Comparison of ENCODE assay signal across 8 cellular contexts in the genomic region with DNA sequence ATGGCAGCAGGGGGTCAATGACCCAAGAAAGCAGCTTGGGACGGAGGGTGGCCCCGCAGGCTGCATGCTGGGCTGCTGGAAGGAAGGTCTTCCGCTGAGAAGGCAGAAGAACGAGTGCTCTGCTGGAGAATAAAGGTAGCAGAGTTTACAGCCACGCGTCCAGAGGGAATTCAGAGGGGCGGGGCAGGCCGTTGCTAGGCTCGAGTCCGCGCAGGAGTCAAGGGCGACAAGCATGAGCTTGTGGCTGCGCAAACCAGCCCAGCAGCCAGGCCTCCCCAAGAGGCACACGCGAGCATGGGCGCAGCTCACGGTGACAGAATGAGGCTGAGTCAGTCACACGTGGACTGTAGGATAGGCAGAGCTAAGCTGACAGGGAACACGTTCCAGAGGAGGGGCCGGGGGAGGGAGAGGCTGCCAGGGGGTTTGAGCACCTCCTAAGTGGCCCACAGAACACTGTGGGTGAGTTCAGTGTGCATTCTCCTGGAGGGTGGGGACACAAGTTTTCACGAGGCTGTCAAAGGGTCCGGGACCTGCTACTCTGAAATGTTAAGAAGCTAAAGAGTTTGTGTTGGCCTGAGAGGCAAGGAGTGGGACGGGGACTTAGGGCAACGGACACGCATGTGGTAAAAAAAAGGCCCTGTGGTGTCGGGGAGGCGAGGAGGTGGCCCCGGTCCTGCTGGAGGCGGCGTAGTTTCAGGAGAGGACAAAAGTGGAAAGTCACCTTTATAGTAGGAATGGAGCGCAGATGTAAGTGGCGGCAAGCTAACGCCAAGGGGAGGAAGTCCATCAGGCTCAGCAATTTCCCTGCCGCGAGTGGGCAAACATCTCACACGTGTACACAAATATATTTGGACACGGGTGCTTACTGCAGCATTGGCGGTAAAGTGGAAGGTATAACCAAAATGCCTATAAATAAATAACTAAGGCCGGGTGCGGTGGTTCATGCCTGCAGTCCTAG. TPM values are rescaled to one million over a fixed set of nuclear protein-coding genes. Genes with fewer than 3 reads are reported as not detected.
A peak's percentile ranks its signal among the peaks of the same experiment; 100 is the strongest.
DNase-seq lines count a peak whose midpoint lies in the region; ATAC-seq and TF ChIP-seq lines count a peak whose summit lies in the region.

No MANE protein-coding gene starts in this region.

- no peaks in the 10 kb centered on the region for H4K20me1 ChIP-seq in neural cell (ENCODE audit: insufficient read depth)

- no peaks in the 10 kb centered on the region for H3F3A ChIP-seq in neural cell (ENCODE audit: insufficient read depth, low read length, poor library complexity, severe bottlenecking)

- H3K4me3 ChIP-seq in SJSA1: peak overlapping the region; percentile 18
- H3K4me3 ChIP-seq in foreskin fibroblast (ENCODE audit: low read depth in 1 of 2, low read length in 2 of 2): peak overlapping the region; percentile 23 to 46
- peak overlapping the region; percentile 59 for H3K4me3 ChIP-seq in neural cell (ENCODE audit: low read length)

- H3K36me3 ChIP-seq in SJSA1: no peaks in the 10 kb centered on the region
- H3K36me3 ChIP-seq in neural cell (ENCODE audit: insufficient read depth, low read length): no peaks in the 10 kb centered on the region

- H3K79me2 ChIP-seq in neural cell (replicated peaks; ENCODE audit: insufficient read depth, low read length): no peaks in the 10 kb centered on the region

- H2AFZ ChIP-seq in neural cell (ENCODE audit: low read depth, low read length): peak overlapping the region; percentile 30

- H3K27me3 ChIP-seq in SJSA1 (replicated peaks) (no peaks in the 10 kb centered on the region), neural cell (ENCODE audit: insufficient read depth, low read depth, low read length) (no peaks in the 10 kb centered on the region)

- H3K9me3 ChIP-seq in SJSA1 (replicated peaks) (no peaks in the 10 kb centered on the region), neural cell (ENCODE audit: low read length) (no peaks in the 10 kb centered on the region)

- TF ChIP-seq CTCF in foreskin fibroblast (IDR thresholded peaks at IDR 0.05; ENCODE audit: low read depth, low read length): no peak
- TF ChIP-seq CTCF in neural cell (IDR thresholded peaks at IDR 0.05; ENCODE audit: poor library complexity, severe bottlenecking): no peak

- peaks cover 46% of the 10 kb centered on the region for H3K4me1 ChIP-seq in SJSA1 (replicated peaks)

- peak; percentile 11 to 52 for DNase-seq in NCI-H187 (lab: John Stamatoyannopoulos, UW)
- DNase-seq in NCI-H187 treated with DMSO at 0.1 percent for 48 hours (lab: John Stamatoyannopoulos, UW): no peak
- DNase-seq in SJSA1 (ENCODE audit: low read depth in 1 of 2, low spot score in 2 of 2): peak in 1 of 2 experiments; percentile 91
- DNase-seq in foreskin fibroblast: peak; percentile 89 to 94
- DNase-seq in HuH-7.5 (ENCODE audit: low spot score): no peak

- TF ChIP-seq RAD21 in neural cell (conservative IDR thresholded peaks at IDR 0.05): no peak

- no peaks in the 10 kb centered on the region for H3K9me2 ChIP-seq in neural cell (ENCODE audit: insufficient read depth, low read length)

- peak overlapping the region; percentile 30 for H3K4me2 ChIP-seq in neural cell (ENCODE audit: low read length)

- TF ChIP-seq EP300 in neural cell (conservative IDR thresholded peaks at IDR 0.05; ENCODE audit: poor library complexity, severe bottlenecking): no peak

- H3K27ac ChIP-seq in SJSA1: peak overlapping the region; percentile 87
- H3K27ac ChIP-seq in neural cell (ENCODE audit: low read length): no peak overlapping the region

- H3K9ac ChIP-seq in neural cell (ENCODE audit: low read length): peak overlapping the region; percentile 38

- no peak for ATAC-seq in GM18867 (IDR thresholded peaks at IDR 0.05; ENCODE audit: unreplicated experiment)
- ATAC-seq in HG02759 (IDR thresholded peaks at IDR 0.05; ENCODE audit: unreplicated experiment): no peak

TF ChIP-seq in neural cell, 6 proteins besides CTCF, POLR2A, EP300 and RAD21:
- TF ChIP-seq SMC3 (conservative IDR thresholded peaks at IDR 0.05; ENCODE audit: poor library complexity) (peak; percentile 8), MXI1 (conservative IDR thresholded peaks at IDR 0.05; ENCODE audit: poor library complexity, severe bottlenecking) (peak; percentile 72)
- TF ChIP-seq, protein P1, sequence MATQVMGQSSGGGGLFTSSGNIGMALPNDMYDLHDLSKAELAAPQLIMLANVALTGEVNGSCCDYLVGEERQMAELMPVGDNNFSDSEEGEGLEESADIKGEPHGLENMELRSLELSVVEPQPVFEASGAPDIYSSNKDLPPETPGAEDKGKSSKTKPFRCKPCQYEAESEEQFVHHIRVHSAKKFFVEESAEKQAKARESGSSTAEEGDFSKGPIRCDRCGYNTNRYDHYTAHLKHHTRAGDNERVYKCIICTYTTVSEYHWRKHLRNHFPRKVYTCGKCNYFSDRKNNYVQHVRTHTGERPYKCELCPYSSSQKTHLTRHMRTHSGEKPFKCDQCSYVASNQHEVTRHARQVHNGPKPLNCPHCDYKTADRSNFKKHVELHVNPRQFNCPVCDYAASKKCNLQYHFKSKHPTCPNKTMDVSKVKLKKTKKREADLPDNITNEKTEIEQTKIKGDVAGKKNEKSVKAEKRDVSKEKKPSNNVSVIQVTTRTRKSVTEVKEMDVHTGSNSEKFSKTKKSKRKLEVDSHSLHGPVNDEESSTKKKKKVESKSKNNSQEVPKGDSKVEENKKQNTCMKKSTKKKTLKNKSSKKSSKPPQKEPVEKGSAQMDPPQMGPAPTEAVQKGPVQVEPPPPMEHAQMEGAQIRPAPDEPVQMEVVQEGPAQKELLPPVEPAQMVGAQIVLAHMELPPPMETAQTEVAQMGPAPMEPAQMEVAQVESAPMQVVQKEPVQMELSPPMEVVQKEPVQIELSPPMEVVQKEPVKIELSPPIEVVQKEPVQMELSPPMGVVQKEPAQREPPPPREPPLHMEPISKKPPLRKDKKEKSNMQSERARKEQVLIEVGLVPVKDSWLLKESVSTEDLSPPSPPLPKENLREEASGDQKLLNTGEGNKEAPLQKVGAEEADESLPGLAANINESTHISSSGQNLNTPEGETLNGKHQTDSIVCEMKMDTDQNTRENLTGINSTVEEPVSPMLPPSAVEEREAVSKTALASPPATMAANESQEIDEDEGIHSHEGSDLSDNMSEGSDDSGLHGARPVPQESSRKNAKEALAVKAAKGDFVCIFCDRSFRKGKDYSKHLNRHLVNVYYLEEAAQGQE (IDR thresholded peaks at IDR 0.05; ENCODE audit: borderline replicate concordance): no peak

RNA-seq across cellular contexts. Expression of a gene that starts 17.7 kb away (rescaled TPM):
- total RNA-seq in SJSA1 (2014; rRNA removed; shearing (Covaris generic)): 9.7 and 13.1 TPM in 2 replicates
- 0.69 and 5.8 TPM in 2 replicates for polyA plus RNA-seq in neural cell
- polyA minus RNA-seq in neural cell: 3.6 and 4.1 TPM in 2 replicates

RNA-seq across cellular contexts. Expression of a gene that starts 42.9 kb away (rescaled TPM):
- total RNA-seq in SJSA1 (2014; rRNA removed; shearing (Covaris generic)): not detected in 2 replicates
- not detected in 2 replicates for polyA plus RNA-seq in neural cell
- polyA minus RNA-seq in neural cell: not detected in 2 replicates

Comparison
In these comparisons a context has a peak if more than half of its experiments do, and no peak if none do; other contexts are left out.
1. DNase-seq: peak in NCI-H187 (2 of 2) and foreskin fibroblast (2 of 2); none in NCI-H187 treated with DMSO at 0.1 percent for 48 hours (single experiment) and HuH-7.5 (single experiment).
2. Peak in every context shown above with its lines, with median percentiles within 50 percentile points of each other: H3K4me3 ChIP-seq.